Comparison of ENCODE assay signal across 8 cellular contexts in genomic region chr4:705278-706082, GRCh38. TPM values are rescaled to one million over a fixed set of nuclear protein-coding genes. Genes with fewer than 3 reads are reported as not detected.
DNase-seq lines count a peak whose midpoint lies in the region; ATAC-seq and TF ChIP-seq lines count a peak whose summit lies in the region.

TSS of gene PCGF3 (plus strand) at chr4:705832. CDS start at chr4:733681, 27,849 bp downstream.

- peaks cover 21% of the 10 kb centered on the region for H3K4me1 Mint-ChIP-seq in activated naive CD4-positive, alpha-beta T cell treated with anti-CD3 and anti-CD28 coated beads, Interleukin-2, amount 10 ng/mL, durations not matched to agents 7 days and 5 days

- 7 to 10% methylated on average over 2 to 3 of the region's 82 CpGs for WGBS in gastroesophageal sphincter (ENCODE audit: low coverage in 1 of 2), 2 donors

- CTCF ChIA-PET in activated naive CD4-positive, alpha-beta T cell treated with anti-CD3 and anti-CD28 coated beads, Interleukin-2, amount 10 ng/mL, durations not matched to agents 7 days and 5 days (lab: Charles Lee): no interaction called here

- peak within 1 kb of the TSS; percentile 73 for H3K27ac Mint-ChIP-seq in activated naive CD4-positive, alpha-beta T cell treated with anti-CD3 and anti-CD28 coated beads, Interleukin-2, amount 10 ng/mL, durations not matched to agents 7 days and 5 days

- peaks cover 12% of the 10 kb centered on the region for H3K27me3 Mint-ChIP-seq in activated naive CD4-positive, alpha-beta T cell treated with anti-CD3 and anti-CD28 coated beads, Interleukin-2, amount 10 ng/mL, durations not matched to agents 7 days and 5 days

- peak in 1 of 4 experiments; percentile 8 for TF ChIP-seq CTCF in gastroesophageal sphincter (IDR thresholded peaks at IDR 0.05)

- H3K9ac ChIP-seq in SK-N-MC (ENCODE audit: insufficient read length): peak within 1 kb of the TSS; percentile 100

- peaks cover 11% of the 10 kb centered on the region for H3K36me3 Mint-ChIP-seq in activated naive CD4-positive, alpha-beta T cell treated with anti-CD3 and anti-CD28 coated beads, Interleukin-2, amount 10 ng/mL, durations not matched to agents 7 days and 5 days

- H3K27ac ChIP-seq in SK-N-MC (peak within 1 kb of the TSS; percentile 94), gastroesophageal sphincter (peak within 1 kb of the TSS; percentile 49 to 93 (median 80))

- no peak for TF ChIP-seq EP300 in gastroesophageal sphincter (IDR thresholded peaks at IDR 0.05)

- ATAC-seq in HG02588 (IDR thresholded peaks at IDR 0.05; ENCODE audit: unreplicated experiment) (peak; percentile 91), gastroesophageal sphincter (peak; percentile 98)

- peak; percentile 85 for DNase-seq in NCI-H1048 (lab: John Stamatoyannopoulos, UW)
- no peak for DNase-seq in SK-N-MC (ENCODE audit: low read depth, low spot score)
- DNase-seq in activated naive CD4-positive, alpha-beta T cell treated with anti-CD3 and anti-CD28 coated beads, Interleukin-2, amount 10 ng/mL, durations not matched to agents 7 days and 5 days: peak; percentile 98
- peak; percentile 34 to 97 (median 92) for DNase-seq in nucleus accumbens (lab: John Stamatoyannopoulos, UW)
- peak; percentile 92 for DNase-seq in superior temporal gyrus (ENCODE audit: extremely low spot score)

- H3K9me3 ChIP-seq in SK-N-MC (ENCODE audit: low read depth, low read length): no peaks in the 10 kb centered on the region
- no peaks in the 10 kb centered on the region for H3K9me3 ChIP-seq in gastroesophageal sphincter

- peak within 1 kb of the TSS; percentile 78 for H3K4me3 Mint-ChIP-seq in activated naive CD4-positive, alpha-beta T cell treated with anti-CD3 and anti-CD28 coated beads, Interleukin-2, amount 10 ng/mL, durations not matched to agents 7 days and 5 days

- TF ChIP-seq POLR2A in gastroesophageal sphincter (IDR thresholded peaks at IDR 0.05): peak; percentile 34 to 76

- H3K36me3 ChIP-seq in SK-N-MC (ENCODE audit: insufficient read depth, low read length): peaks cover 23% of the 10 kb centered on the region; the same call in 1 of the 2 replicates
- peaks cover 0 to 4% of the 10 kb centered on the region in 2 donors for H3K36me3 ChIP-seq in gastroesophageal sphincter

- no peaks in the 10 kb centered on the region for H3K27me3 ChIP-seq in gastroesophageal sphincter

- peaks cover 9 to 51% (median 15%) of the 10 kb centered on the region in 3 donors for H3K4me1 ChIP-seq in gastroesophageal sphincter

- peak within 1 kb of the TSS; percentile 72 for H3K4me3 ChIP-seq in GM08714 (ENCODE audit: low read length)
- peak within 1 kb of the TSS; percentile 98 for H3K4me3 ChIP-seq in SK-N-MC
- H3K4me3 ChIP-seq in gastroesophageal sphincter: peak within 1 kb of the TSS; percentile 96 to 99

- no peaks in the 10 kb centered on the region for H3K9me3 Mint-ChIP-seq in activated naive CD4-positive, alpha-beta T cell treated with anti-CD3 and anti-CD28 coated beads, Interleukin-2, amount 10 ng/mL, durations not matched to agents 7 days and 5 days

RNA-seq across cellular contexts. Expression of gene PCGF3, which starts in this region (rescaled TPM):
- 10 to 100 TPM; 24.4 to 46.5 (median 40.7) TPM for total RNA-seq in gastroesophageal sphincter
